13 cellular contexts compared by ENCODE assay signal in the genomic region with DNA sequence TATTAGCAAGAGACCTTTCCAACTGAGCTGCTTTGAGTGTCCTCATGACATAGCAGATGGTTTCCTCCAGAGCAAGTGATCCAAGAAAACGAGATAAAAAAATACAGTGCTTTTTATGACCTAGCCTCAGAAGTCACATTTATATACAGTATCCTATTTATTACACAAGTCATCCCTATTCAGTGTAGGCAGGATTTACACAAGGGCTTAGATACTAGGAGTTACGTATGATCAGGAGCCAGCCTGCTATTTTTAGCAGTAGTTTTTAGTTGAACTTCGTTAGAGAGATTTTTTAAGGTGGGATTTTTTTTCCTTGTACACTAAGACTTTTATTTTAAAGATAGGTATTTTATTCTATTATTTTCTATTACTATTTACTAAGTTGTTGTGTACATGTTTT.
"Had no signal": no experiment of that assay in that cellular context is flagged by ENCODE, and none has a peak within 500 bp of the region (broad histone marks: within the 10 kb centered on the region; RNA-seq: fewer than 3 reads in every experiment).

No MANE protein-coding gene starts in this region.

- H3K9me3 Mint-ChIP-seq: activated T-helper 17 cell treated with anti-CD3 and anti-CD28 coated beads, Interleukin-2, amount 50 U/mL, for 72 hours; dendritic cell treated with granulocyte-macrophage colony-stimulating factor and Interleukin-4, amounts not matched to agents 40 ng/mL and 50 ng/mL, for 4 days; stimulated activated effector memory CD8-positive, alpha-beta T cell treated with anti-CD3 and anti-CD28 coated beads, Interleukin-12 subunit alpha, Interleukin-12 subunit beta, amount 100 ng/mL, for 72 hours; T-cell had no signal

- ATAC-seq: gastroesophageal sphincter, T-cell had no signal

- H3K27ac Mint-ChIP-seq: activated T-helper 17 cell treated with anti-CD3 and anti-CD28 coated beads, Interleukin-2, amount 50 U/mL, for 72 hours; dendritic cell treated with granulocyte-macrophage colony-stimulating factor and Interleukin-4, amounts not matched to agents 40 ng/mL and 50 ng/mL, for 4 days; nephron progenitor cell; stimulated activated effector memory CD8-positive, alpha-beta T cell treated with anti-CD3 and anti-CD28 coated beads, Interleukin-12 subunit alpha, Interleukin-12 subunit beta, amount 100 ng/mL, for 72 hours; T-cell had no signal

- DNase-seq: activated CD4-positive, alpha-beta T cell treated with anti-CD3 and anti-CD28 coated beads, Interleukin-2, amount 50 U/mL, for 1 hour; activated naive CD4-positive, alpha-beta T cell treated with Interleukin-2 at 50 U/mL for 16 hours; anterior cingulate cortex; effector memory CD4-positive, alpha-beta T cell; nephron progenitor cell; occipital lobe; T-cell; T-helper 9 cell had no signal

- H3K9me3 ChIP-seq: gastroesophageal sphincter had no signal

- H3K4me3 ChIP-seq: gastroesophageal sphincter, hepatocyte had no signal

- H3K4me1 Mint-ChIP-seq: activated T-helper 17 cell treated with anti-CD3 and anti-CD28 coated beads, Interleukin-2, amount 50 U/mL, for 72 hours; nephron progenitor cell had no signal

- H3K4me2 ChIP-seq: hepatocyte had no signal

- H3K27ac ChIP-seq: gastroesophageal sphincter, hepatocyte had no signal

- H3K27me3 ChIP-seq: gastroesophageal sphincter, hepatocyte had no signal

- H3K4me3 Mint-ChIP-seq: activated T-helper 17 cell treated with anti-CD3 and anti-CD28 coated beads, Interleukin-2, amount 50 U/mL, for 72 hours; dendritic cell treated with granulocyte-macrophage colony-stimulating factor and Interleukin-4, amounts not matched to agents 40 ng/mL and 50 ng/mL, for 4 days; nephron progenitor cell; stimulated activated effector memory CD8-positive, alpha-beta T cell treated with anti-CD3 and anti-CD28 coated beads, Interleukin-12 subunit alpha, Interleukin-12 subunit beta, amount 100 ng/mL, for 72 hours; T-cell had no signal

- H3K79me2 ChIP-seq: hepatocyte had no signal

- H3K27me3 Mint-ChIP-seq: activated T-helper 17 cell treated with anti-CD3 and anti-CD28 coated beads, Interleukin-2, amount 50 U/mL, for 72 hours; dendritic cell treated with granulocyte-macrophage colony-stimulating factor and Interleukin-4, amounts not matched to agents 40 ng/mL and 50 ng/mL, for 4 days; T-cell had no signal
